In the genomic region with DNA sequence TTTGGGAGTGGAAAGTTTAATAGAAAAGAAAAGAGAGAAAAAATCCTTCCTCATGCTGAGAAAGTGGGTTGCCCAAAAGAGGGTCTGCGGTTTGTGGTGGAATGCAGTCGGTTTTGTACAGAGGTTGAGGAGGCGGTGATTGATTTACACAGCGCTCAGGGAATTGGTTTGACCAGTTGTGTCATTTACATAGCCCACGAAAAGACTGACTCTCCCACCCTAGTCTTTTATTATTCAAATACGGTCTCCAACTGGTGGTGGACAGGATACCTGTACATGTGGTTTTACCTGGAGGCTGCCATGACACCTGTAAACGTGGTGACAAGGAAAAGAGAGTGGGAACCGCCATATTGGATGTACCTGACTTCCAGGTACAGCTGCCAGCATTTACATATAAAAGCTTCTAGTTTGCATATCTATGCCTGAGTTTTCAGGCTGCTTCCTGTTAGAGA, we compare ENCODE assay signal across 14 cellular contexts. TPM values are rescaled to one million over a fixed set of nuclear protein-coding genes. Genes with fewer than 3 reads are reported as not detected.
DNase-seq lines count a peak whose midpoint lies in the region; FAIRE-seq and TF ChIP-seq lines count a peak whose summit lies in the region.
"Had no signal": no experiment of that assay in that cellular context is flagged by ENCODE, and none has a peak within 500 bp of the region (broad histone marks: within the 10 kb centered on the region; RNA-seq: fewer than 3 reads in every experiment).

No MANE protein-coding gene starts in this region.

- DNase-seq in GM19239 (ENCODE audit: insufficient read length, low spot score): no peak
- DNase-seq in NT2/D1 (ENCODE audit: low read depth, low spot score): no peak
- no peak for DNase-seq in iPS DF 6.9 (ENCODE audit: low read depth, low spot score)
- no peak for DNase-seq in progenitor cell of endocrine pancreas (ENCODE audit: low spot score, unreplicated experiment)
- no peak for DNase-seq in NCI-H2171 (lab: John Stamatoyannopoulos, UW)
- DNase-seq in GM12892 (ENCODE audit: insufficient read length): no peak
- no peak for DNase-seq in RCC 7860 (ENCODE audit: low spot score)
- DNase-seq in NCI-H446 treated with DMSO at 0.1 percent for 48 hours (lab: John Stamatoyannopoulos, UW): no peak
- DNase-seq: activated CD4-positive, alpha-beta T cell treated with anti-CD3 and anti-CD28 coated beads for 48 hours; activated CD8-positive, alpha-beta memory T cell treated with anti-CD3 and anti-CD28 coated beads, Interleukin-2, amount 50 U/mL, for 48 hours; activated naive CD4-positive, alpha-beta T cell; ovary had no signal

- H3K4me1 ChIP-seq in NT2/D1 (ENCODE audit: insufficient read depth, insufficient read length): no peaks in the 10 kb centered on the region
- H3K4me1 ChIP-seq in iPS DF 6.9 (ENCODE audit: control insufficient read depth, insufficient read depth, low read length): peaks cover 4% of the 10 kb centered on the region

- H3K27me3 Mint-ChIP-seq in progenitor cell of endocrine pancreas: peaks cover 56% of the 10 kb centered on the region

- H3K27ac ChIP-seq in iPS DF 6.9 (ENCODE audit: low read length): peak overlapping the region; percentile 14
- H3K27ac ChIP-seq: ovary, RWPE1 had no signal

- no peaks in the 10 kb centered on the region for H3K36me3 Mint-ChIP-seq in progenitor cell of endocrine pancreas (ENCODE audit: insufficient read depth)

- no peak for TF ChIP-seq CTCF in progenitor cell of endocrine pancreas (IDR thresholded peaks at IDR 0.05; ENCODE audit: unreplicated experiment)

- H3K4me3 ChIP-seq in NT2/D1 (ENCODE audit: insufficient read length, low read depth) (peak overlapping the region; percentile 69), iPS DF 6.9 (ENCODE audit: low read length) (peak overlapping the region; percentile 57; the same call in 1 of the 2 replicates)
- H3K4me3 ChIP-seq: ovary had no signal

- H3K9me3 ChIP-seq in NT2/D1 (ENCODE audit: insufficient read depth, low read length) (peaks cover 5% of the 10 kb centered on the region; the same call in 1 of the 2 replicates), iPS DF 6.9 (ENCODE audit: control insufficient read depth, insufficient read depth, low read length) (no peaks in the 10 kb centered on the region)
- H3K9me3 ChIP-seq: ovary had no signal

- no peaks in the 10 kb centered on the region for H3K9me3 Mint-ChIP-seq in progenitor cell of endocrine pancreas (ENCODE audit: low read depth)

- peaks cover 36% of the 10 kb centered on the region for H3K4me1 Mint-ChIP-seq in progenitor cell of endocrine pancreas (ENCODE audit: low read depth)

- H3K36me3 ChIP-seq in NT2/D1 (ENCODE audit: insufficient read depth, insufficient read length, low read length) (no peaks in the 10 kb centered on the region), iPS DF 6.9 (ENCODE audit: control insufficient read depth, insufficient read depth, low read length) (peaks cover 3% of the 10 kb centered on the region; the same call in 1 of the 2 replicates)
- H3K36me3 ChIP-seq: ovary had no signal

- peak overlapping the region; percentile 44 for H3K4me3 Mint-ChIP-seq in progenitor cell of endocrine pancreas (ENCODE audit: low read depth)

- H3K27ac Mint-ChIP-seq in progenitor cell of endocrine pancreas: no peak overlapping the region

- FAIRE-seq in GM19239 (lab: Jason Lieb, UNC) (peak; percentile 4), GM12892 (lab: Jason Lieb, UNC) (no peak), RCC 7860 (lab: Jason Lieb, UNC) (no peak)
- FAIRE-seq: HTR-8/SVneo had no signal

- no CpG with 5 or more reads among the region's 8 CpGs for WGBS in iPS DF 6.9 (ENCODE audit: insufficient coverage, insufficient read length)

- H3K27me3 ChIP-seq in NT2/D1 (ENCODE audit: insufficient read depth, insufficient read length) (peaks cover 1% of the 10 kb centered on the region), iPS DF 6.9 (ENCODE audit: control insufficient read depth, insufficient read depth, low read length) (no peaks in the 10 kb centered on the region)
- H3K27me3 ChIP-seq: ovary had no signal

- TF ChIP-seq POLR2A in GM12892 (IDR thresholded peaks at IDR 0.05; ENCODE audit: low read depth, low read length): no peak

- peak overlapping the region; percentile 79 for H3K9ac ChIP-seq in NT2/D1 (ENCODE audit: insufficient read length, low read depth)

RNA-seq across cellular contexts. Expression of a gene that starts 42.1 kb away (rescaled TPM):
- total RNA-seq in progenitor cell of endocrine pancreas: 13.5 and 17.9 TPM in 2 replicates
- 455 TPM for polyA plus RNA-seq in GM12892 (2012; ENCODE audit: missing spikeins)

RNA-seq across cellular contexts. Expression of a gene that starts 44.4 kb away (rescaled TPM):
- total RNA-seq in progenitor cell of endocrine pancreas: 0.89 and 1.8 TPM in 2 replicates
- 1,233 TPM for polyA plus RNA-seq in GM12892 (2012; ENCODE audit: missing spikeins)
